Comparison of ENCODE assay signal across 16 cellular contexts in genomic region chr6:106244931-106245330, GRCh38.
DNase-seq lines count a peak whose midpoint lies in the region; ATAC-seq lines count a peak whose summit lies in the region.
"Had no signal": no experiment of that assay in that cellular context is flagged by ENCODE, and none has a peak within 500 bp of the region (broad histone marks: within the 10 kb centered on the region; RNA-seq: fewer than 3 reads in every experiment).

No MANE protein-coding gene starts in this region.

- no peak for DNase-seq in ecto neural progenitor cell (ENCODE audit: low spot score)
- no peak for DNase-seq in HuH-7.5 (ENCODE audit: low spot score)
- no peak for DNase-seq in CD1c-positive myeloid dendritic cell (ENCODE audit: extremely low spot score)
- DNase-seq in NCI-H774 (lab: John Stamatoyannopoulos, UW), result no peak
- DNase-seq: activated B cell treated with CpG ODN at 0.5 μM for 24 hours; activated naive CD8-positive, alpha-beta T cell treated with anti-CD3 and anti-CD28 coated beads for 36 hours; effector memory CD4-positive, alpha-beta T cell; NCI-H1417; NCI-H345; PC-3; upper lobe of right lung had no signal

- ATAC-seq in GM18511 (IDR thresholded peaks at IDR 0.05; ENCODE audit: unreplicated experiment), result peak; percentile 77
- peak; percentile 69 for ATAC-seq in GM19455 (IDR thresholded peaks at IDR 0.05; ENCODE audit: unreplicated experiment)
- ATAC-seq in HG02759 (IDR thresholded peaks at IDR 0.05; ENCODE audit: unreplicated experiment), result peak; percentile 76
- peak; percentile 58 for ATAC-seq in HG03378 (IDR thresholded peaks at IDR 0.05; ENCODE audit: unreplicated experiment)
- ATAC-seq: K562, PC-3, upper lobe of right lung had no signal
